15 cellular contexts compared by ENCODE assay signal in genomic region chr4:85005865-85006377, GRCh38. TPM values are rescaled to one million over a fixed set of nuclear protein-coding genes. Genes with fewer than 3 reads are reported as not detected.
A peak's percentile ranks its signal among the peaks of the same experiment; 100 is the strongest.
DNase-seq lines count a peak whose midpoint lies in the region; ATAC-seq, FAIRE-seq and TF ChIP-seq lines count a peak whose summit lies in the region.
"Had no signal": no experiment of that assay in that cellular context is flagged by ENCODE, and none has a peak within 500 bp of the region (broad histone marks: within the 10 kb centered on the region; RNA-seq: fewer than 3 reads in every experiment).

No MANE protein-coding gene starts in this region.

- FAIRE-seq in keratinocyte (lab: Jason Lieb, UNC) = peak; percentile 49

- no peak overlapping the region for H3K4me3 ChIP-seq in BJ (ENCODE audit: low read depth, low read length)
- H3K4me3 ChIP-seq in astrocyte of the spinal cord (ENCODE audit: low read depth, low read length) = no peak overlapping the region
- no peak overlapping the region for H3K4me3 ChIP-seq in keratinocyte (ENCODE audit: control insufficient read depth in 2 of 3, extremely low read depth in 1 of 3, insufficient read depth in 2 of 3, low read depth in 1 of 3, low read length in 3 of 3)
- H3K4me3 ChIP-seq: SJSA1, smooth muscle cell had no signal

- in situ Hi-C loops in astrocyte of the spinal cord (cut with HindIII; ENCODE audit: low sequenced_read_pairs) = no loop called here

- H3K27me3 ChIP-seq in BJ (ENCODE audit: control insufficient read depth, insufficient read depth, low read length) (no peaks in the 10 kb centered on the region), keratinocyte (ENCODE audit: control insufficient read depth, extremely low read depth, insufficient read depth, low read length) (no peaks in the 10 kb centered on the region)
- H3K27me3 ChIP-seq: SJSA1 had no signal

- peaks cover 0 to 4% of the 10 kb centered on the region in 2 donors for H3K9me3 Mint-ChIP-seq in activated naive CD4-positive, alpha-beta T cell treated with anti-CD3 and anti-CD28 coated beads, Interleukin-2, amount 50 U/mL, for 72 hours

- H3K27ac Mint-ChIP-seq in activated naive CD4-positive, alpha-beta T cell treated with anti-CD3 and anti-CD28 coated beads, Interleukin-2, amount 50 U/mL, for 72 hours = no peak overlapping the region
- H3K27ac Mint-ChIP-seq: CD4-positive, alpha-beta memory T cell; naive thymus-derived CD4-positive, alpha-beta T cell had no signal

- H4K20me1 ChIP-seq in keratinocyte (ENCODE audit: control insufficient read depth, extremely low read depth, insufficient read depth, low read length) = no peaks in the 10 kb centered on the region

- no peak overlapping the region for H3K9ac ChIP-seq in keratinocyte (ENCODE audit: control insufficient read depth, extremely low read depth, insufficient read depth, low read length)

- DNase-seq in BJ (ENCODE audit: low read depth) = peak; percentile 70
- DNase-seq in M059J (ENCODE audit: low read depth) = peak; percentile 90
- peak; percentile 89 for DNase-seq in astrocyte of the spinal cord (ENCODE audit: low read depth, low spot score)
- DNase-seq in keratinocyte (ENCODE audit: low read depth, low spot score) = peak; percentile 4
- no peak for DNase-seq in activated naive CD4-positive, alpha-beta T cell treated with anti-CD3 and anti-CD28 coated beads, Interleukin-2, amount 50 U/mL, for 72 hours (ENCODE audit: low spot score in 2 of 2)
- no peak for DNase-seq in activated T-cell treated with anti-CD3 and anti-CD28 coated beads for 4 hours
- DNase-seq: activated naive CD4-positive, alpha-beta T cell treated with Interleukin-2 at 50 U/mL for 16 hours; CD4-positive, alpha-beta memory T cell; effector memory CD4-positive, alpha-beta T cell; naive thymus-derived CD4-positive, alpha-beta T cell; NCI-H524 treated with DMSO at 0.1 percent for 48 hours had no signal

- dilution Hi-C loops in keratinocyte (cut with MboI; ENCODE audit: extremely low pct_ligation_motif_present, low sequenced_read_pairs) = no loop called here

- no peak for TF ChIP-seq CTCF in BJ (IDR thresholded peaks at IDR 0.05; ENCODE audit: insufficient read depth, low read depth, low read length)
- no peak for TF ChIP-seq CTCF in astrocyte of the spinal cord (IDR thresholded peaks at IDR 0.05; ENCODE audit: low read depth, low read length)
- no peak for TF ChIP-seq CTCF in keratinocyte (optimal IDR thresholded peaks at IDR 0.05 in 1 of 3, IDR thresholded peaks at IDR 0.05 in 1 of 3, conservative IDR thresholded peaks at IDR 0.05 in 1 of 3; ENCODE audit: extremely low read depth in 1 of 3, insufficient read depth in 2 of 3, low read length in 3 of 3)

- no peak overlapping the region for H2AFZ ChIP-seq in keratinocyte (ENCODE audit: control insufficient read depth, low read length)

- ATAC-seq in HG02938 (IDR thresholded peaks at IDR 0.05; ENCODE audit: unreplicated experiment) (no peak), HG02678 (IDR thresholded peaks at IDR 0.05; ENCODE audit: unreplicated experiment) (no peak)
- ATAC-seq in activated naive CD4-positive, alpha-beta T cell treated with anti-CD3 and anti-CD28 coated beads, Interleukin-2, amount 50 U/mL, for 72 hours = no peak
- ATAC-seq: naive thymus-derived CD4-positive, alpha-beta T cell had no signal

- no peaks in the 10 kb centered on the region for H3K9me3 ChIP-seq in keratinocyte (ENCODE audit: control insufficient read depth, low read depth, low read length)
- H3K9me3 ChIP-seq: SJSA1 had no signal

- no peaks in the 10 kb centered on the region for H3K79me2 ChIP-seq in keratinocyte (ENCODE audit: control insufficient read depth, insufficient read depth, low read length)

- no peak overlapping the region for H3K27ac ChIP-seq in keratinocyte (ENCODE audit: control insufficient read depth, insufficient read depth, low read length)
- H3K27ac ChIP-seq: SJSA1 had no signal

- no peaks in the 10 kb centered on the region for H3K36me3 Mint-ChIP-seq in activated naive CD4-positive, alpha-beta T cell treated with anti-CD3 and anti-CD28 coated beads, Interleukin-2, amount 50 U/mL, for 72 hours
- H3K36me3 Mint-ChIP-seq: CD4-positive, alpha-beta memory T cell; naive thymus-derived CD4-positive, alpha-beta T cell had no signal

- H3K9me1 ChIP-seq in keratinocyte (ENCODE audit: control insufficient read depth, extremely low read depth, insufficient read depth, low read length) = no peaks in the 10 kb centered on the region

- H3K4me2 ChIP-seq in keratinocyte (ENCODE audit: control insufficient read depth, extremely low read depth, insufficient read depth, low read depth, low read length) = no peak overlapping the region
- H3K4me2 ChIP-seq: smooth muscle cell had no signal

- POLR2A ChIA-PET in BJ (lab: Charles Lee) = no interaction called here

- H3K36me3 ChIP-seq in BJ (ENCODE audit: control insufficient read depth, insufficient read depth, low read length) (no peaks in the 10 kb centered on the region), keratinocyte (ENCODE audit: control insufficient read depth in 2 of 2, extremely low read depth in 1 of 2, insufficient read depth in 2 of 2, low read length in 2 of 2) (no peaks in the 10 kb centered on the region)
- H3K36me3 ChIP-seq: SJSA1 had no signal

- CTCF ChIA-PET in BJ (lab: Yijun Ruan, JAX) = interaction anchor here (0.7 kb wide), 1 partner anchor 78 kb away, joined by 3 read pairs; no protein-coding TSS in a partner anchor

- H3K4me1 ChIP-seq in keratinocyte (ENCODE audit: control insufficient read depth, extremely low read depth, insufficient read depth, low read length) = no peaks in the 10 kb centered on the region
- H3K4me1 ChIP-seq: SJSA1 had no signal

RNA-seq across cellular contexts. Expression of gene WDFY3, which starts 39.4 kb away (rescaled TPM):
- polyA plus RNA-seq in BJ (2011; rRNA removed) (28.8 and 36.4 TPM in 2 replicates), keratinocyte (24.8 to 34.2 TPM (median 28.5 TPM) in 3 replicates)
- 86.0 and 125 TPM in 2 replicates for polyA minus RNA-seq in BJ (2011; rRNA and poly(A)+ RNA removed)
- 12.2 and 20.9 TPM in 2 replicates for total RNA-seq in M059J (2014; rRNA removed; shearing (Covaris generic))
- 19.3 TPM for polyA plus RNA-seq in keratinocyte (2011; ENCODE audit: low read depth)
- 12.8 and 23.7 TPM in 2 replicates for polyA plus RNA-seq in keratinocyte (2011; cell fraction: cytosol; rRNA removed)
- 59.3 and 60.4 TPM in 2 replicates for polyA plus RNA-seq in keratinocyte (2011; cell fraction: nucleus; rRNA removed)
- polyA plus RNA-seq in keratinocyte (2012; ENCODE audit: low replicate concordance) = 11.7 and 19.5 TPM in 2 replicates
- polyA minus RNA-seq in keratinocyte = 80.5 to 178 TPM (median 160 TPM) in 3 replicates
- 23.2 TPM for polyA minus RNA-seq in keratinocyte (2011; cell fraction: cytosol; rRNA and poly(A)+ RNA removed)
- polyA minus RNA-seq in keratinocyte (2011; cell fraction: nucleus; rRNA and poly(A)+ RNA removed) = 239 and 361 TPM in 2 replicates
- total RNA-seq in activated naive CD4-positive, alpha-beta T cell treated with anti-CD3 and anti-CD28 coated beads, Interleukin-2, amount 50 U/mL, for 72 hours = 1 to 10 TPM in 1 of 2 donors, under 1 TPM in 1; 0.18 to 1.9 TPM
- polyA plus RNA-seq: naive thymus-derived CD4-positive, alpha-beta T cell had no signal

Comparison
In these comparisons a context has a peak if more than half of its experiments do, and no peak if none do; other contexts are left out.
1. DNase-seq: peak in BJ (single experiment), M059J (single experiment), astrocyte of the spinal cord (single experiment) and keratinocyte (single experiment); none in activated naive CD4-positive, alpha-beta T cell treated with anti-CD3 and anti-CD28 coated beads, Interleukin-2, amount 50 U/mL, for 72 hours (0 of 2) and activated T-cell treated with anti-CD3 and anti-CD28 coated beads for 4 hours (single experiment).